ENCODE assay signal across 9 cellular contexts in genomic region chr4:25098964-25099843, GRCh38.
A peak's percentile ranks its signal among the peaks of the same experiment; 100 is the strongest.
DNase-seq lines count a peak whose midpoint lies in the region; ATAC-seq and TF ChIP-seq lines count a peak whose summit lies in the region.
"Had no signal": no experiment of that assay in that cellular context is flagged by ENCODE, and none has a peak within 500 bp of the region (broad histone marks: within the 10 kb centered on the region; RNA-seq: fewer than 3 reads in every experiment).

No MANE protein-coding gene starts in this region.

- no peak for TF ChIP-seq POLR2A in erythroblast (IDR thresholded peaks at IDR 0.05; ENCODE audit: low read length)

- no peaks in the 10 kb centered on the region for H3K9me3 ChIP-seq in HAP-1

- ATAC-seq in omental fat pad (ENCODE audit: low FRiP score) (peak; percentile 89), HG02678 (IDR thresholded peaks at IDR 0.05; ENCODE audit: unreplicated experiment) (no peak), GM19023 (IDR thresholded peaks at IDR 0.05; ENCODE audit: unreplicated experiment) (no peak), GM18868 (IDR thresholded peaks at IDR 0.05; ENCODE audit: unreplicated experiment) (no peak)

- no peaks in the 10 kb centered on the region for H3K4me1 ChIP-seq in HAP-1

- no peaks in the 10 kb centered on the region for H3K36me3 ChIP-seq in HAP-1 (replicated peaks)

- no peaks in the 10 kb centered on the region for H3K27me3 ChIP-seq in HAP-1 (ENCODE audit: low read depth)

- H3K4me3 ChIP-seq in HAP-1: no peak overlapping the region

- no peak for TF ChIP-seq CTCF in omental fat pad (IDR thresholded peaks at IDR 0.05)

- in situ Hi-C loops in HAP-1 (cut with MboI; ENCODE audit: low sequenced_read_pairs): no loop called here

- DNase-seq in Daoy (ENCODE audit: low read depth) (peak; percentile 71), NCI-H446 (lab: John Stamatoyannopoulos, UW) (peak; percentile 28 to 87), erythroblast (lab: John Stamatoyannopoulos, UW) (peak; percentile 44 to 57), omental fat pad (ENCODE audit: low spot score) (peak; percentile 56), HAP-1 (ENCODE audit: low spot score in 2 of 2) (no peak)
- DNase-seq: activated naive CD4-positive, alpha-beta T cell treated with anti-CD3 and anti-CD28 coated beads, Interleukin-2, amount 50 U/mL, for 16 hours had no signal

Comparison
In these comparisons a context has a peak if more than half of its experiments do, and no peak if none do; other contexts are left out.
1. DNase-seq: peak in Daoy (single experiment), NCI-H446 (2 of 2), erythroblast (2 of 2) and omental fat pad (single experiment); none in HAP-1 (0 of 2).